ENCODE assay signal across 24 cellular contexts in genomic region chr2:207448006-207448405, GRCh38.
"Had no signal": no experiment of that assay in that cellular context is flagged by ENCODE, and none has a peak within 500 bp of the region (broad histone marks: within the 10 kb centered on the region; RNA-seq: fewer than 3 reads in every experiment).

No MANE protein-coding gene starts in this region.

- H3K27me3 ChIP-seq: ascending aorta, gastroesophageal sphincter, hepatocyte, right lobe of liver, stomach, thyroid gland, upper lobe of left lung, vagina had no signal

- DNase-seq: activated CD4-positive, alpha-beta T cell treated with anti-CD3 and anti-CD28 coated beads, Interleukin-2, amount 50 U/mL, for 1 hour; activated CD8-positive, alpha-beta memory T cell treated with anti-CD3 and anti-CD28 coated beads, Interleukin-2, amount 10 ng/mL, durations not matched to agents 7 days and 5 days; activated CD8-positive, alpha-beta T cell treated with anti-CD3 and anti-CD28 coated beads for 36 hours; activated naive CD4-positive, alpha-beta T cell treated with Interleukin-2 at 50 U/mL for 16 hours; activated naive CD8-positive, alpha-beta T cell treated with anti-CD3 and anti-CD28 coated beads, Interleukin-2, amount 10 ng/mL, durations not matched to agents 7 days and 5 days; activated T-cell treated with anti-CD3 and anti-CD28 coated beads, Interleukin-2, amount 50 U/mL, for 48 hours; central memory CD4-positive, alpha-beta T cell; dermis blood vessel endothelial cell; effector CD4-positive, alpha-beta T cell; erythroblast; right lobe of liver; stimulated activated CD4-positive, alpha-beta T cell treated with anti-CD3 and anti-CD28 coated beads, Interleukin-1b, Interleukin-23, amount 100 ng/mL, for 48 hours; stimulated activated naive B cell treated with anti-CD40 and anti-IgM and Interleukin-4, amounts not matched to agents 10 μg/mL and 1 μg/mL and 100 μg/mL, for 72 hours; stomach; T-helper 2 cell; thyroid gland; upper lobe of left lung had no signal

- H3K27ac ChIP-seq: ascending aorta, gastroesophageal sphincter, hepatocyte, right lobe of liver, skin epidermis, stomach, thyroid gland, upper lobe of left lung, vagina had no signal

- H3K79me2 ChIP-seq: hepatocyte had no signal

- H3K36me3 ChIP-seq: ascending aorta, gastroesophageal sphincter, right lobe of liver, stomach, thyroid gland, upper lobe of left lung, vagina had no signal

- H3K9me3 ChIP-seq: ascending aorta, gastroesophageal sphincter, right lobe of liver, stomach, thyroid gland, upper lobe of left lung, vagina had no signal

- H3K4me1 ChIP-seq: ascending aorta, gastroesophageal sphincter, right lobe of liver, stomach, thyroid gland, upper lobe of left lung, vagina had no signal

- H2AFZ ChIP-seq: hepatocyte had no signal

- ATAC-seq: activated CD8-positive, alpha-beta memory T cell treated with anti-CD3 and anti-CD28 coated beads, Interleukin-2, amount 10 ng/mL, durations not matched to agents 7 days and 5 days; activated CD8-positive, alpha-beta T cell treated with anti-CD3 and anti-CD28 coated beads for 36 hours; gastroesophageal sphincter; natural killer cell treated with Interleukin-12 subunit alpha and Interleukin-12 subunit beta and Interleukin-15 and Interleukin-18, amount 100 ng/mL, for 72 hours; right lobe of liver; stimulated activated naive B cell treated with anti-CD40 and anti-IgM and Interleukin-4, amounts not matched to agents 10 μg/mL and 1 μg/mL and 100 μg/mL, for 72 hours; WTC11 had no signal

- H3K4me2 ChIP-seq: hepatocyte had no signal

- H3K4me3 ChIP-seq: ascending aorta, gastroesophageal sphincter, hepatocyte, right lobe of liver, skin epidermis, stomach, thyroid gland, upper lobe of left lung, vagina had no signal
